In genomic region chrX:1807301-1807731, GRCh38 we compare ENCODE assay signal across 2 cellular contexts.
TF ChIP-seq lines count a peak whose summit lies in the region.

No MANE protein-coding gene starts in this region.

TF ChIP-seq in GM23338, 12 proteins besides CTCF, POLR2A, EP300 and RAD21:
- no peak for TF ChIP-seq ETS1 (IDR thresholded peaks at IDR 0.05)
- TF ChIP-seq CREB1 (CRISPR knock-in tag; IDR thresholded peaks at IDR 0.05; ENCODE audit: low read depth) = no peak
- no peak for TF ChIP-seq ZNF462 (CRISPR knock-in tag; IDR thresholded peaks at IDR 0.05)
- TF ChIP-seq ZNF114 (CRISPR knock-in tag; IDR thresholded peaks at IDR 0.05) = no peak
- TF ChIP-seq REST (IDR thresholded peaks at IDR 0.05; ENCODE audit: unreplicated experiment) = no peak
- TF ChIP-seq EZH2phosphoT487 (IDR thresholded peaks at IDR 0.05; ENCODE audit: unreplicated experiment) = no peak
- no peak for TF ChIP-seq NANOG (IDR thresholded peaks at IDR 0.05; ENCODE audit: borderline replicate concordance)
- no peak for TF ChIP-seq JUNB (IDR thresholded peaks at IDR 0.05; ENCODE audit: unreplicated experiment)
- no peak for TF ChIP-seq EZH2 (IDR thresholded peaks at IDR 0.05; ENCODE audit: low read depth, unreplicated experiment)
- TF ChIP-seq STAT1 (IDR thresholded peaks at IDR 0.05; ENCODE audit: unreplicated experiment) = no peak
- no peak for TF ChIP-seq POLR2AphosphoS5 (IDR thresholded peaks at IDR 0.05; ENCODE audit: low read depth)
TF ChIP-seq in GM23338: peak in this region for 0.

TF ChIP-seq in H1, 55 proteins besides CTCF, POLR2A, EP300 and RAD21:
- peak; percentile 58 for TF ChIP-seq ASH2L (IDR thresholded peaks at IDR 0.05; ENCODE audit: low read length)
- TF ChIP-seq ATF3 (IDR thresholded peaks at IDR 0.05; ENCODE audit: insufficient read depth, low read depth, low read length) = no peak
- TF ChIP-seq GABPA (IDR thresholded peaks at IDR 0.05; ENCODE audit: borderline replicate concordance, insufficient read depth, low read length) = no peak
- no peak for TF ChIP-seq RXRA (IDR thresholded peaks at IDR 0.05; ENCODE audit: insufficient read depth, low read depth, low read length)
- no peak for TF ChIP-seq RBBP5 (IDR thresholded peaks at IDR 0.05; ENCODE audit: borderline replicate concordance, low read depth, low read length)
- TF ChIP-seq BACH1 (IDR thresholded peaks at IDR 0.05; ENCODE audit: low read length) = no peak
- TF ChIP-seq E2F6 (IDR thresholded peaks at IDR 0.05) = no peak
- TF ChIP-seq FOSL1 (IDR thresholded peaks at IDR 0.05; ENCODE audit: insufficient read depth, low read depth, low read length) = no peak
- TF ChIP-seq ZNF274 (IDR thresholded peaks at IDR 0.05; ENCODE audit: borderline replicate concordance, extremely low read depth, low read length) = no peak
- no peak for TF ChIP-seq KDM4A (IDR thresholded peaks at IDR 0.05; ENCODE audit: low read depth, low read length, severe bottlenecking)
- 0 out of 2 replicates have a peak, but pooled peaks have one; percentile 24 for TF ChIP-seq SP1 (IDR thresholded peaks at IDR 0.05; ENCODE audit: low read depth, low read length)
- TF ChIP-seq EGR1 (IDR thresholded peaks at IDR 0.05; ENCODE audit: borderline replicate concordance, low read depth, low read length) = no peak
- no peak for TF ChIP-seq SP2 (IDR thresholded peaks at IDR 0.05; ENCODE audit: low read length)
- TF ChIP-seq TEAD4 (IDR thresholded peaks at IDR 0.05; ENCODE audit: low read depth, low read length) = 0 out of 2 replicates have a peak, but pooled peaks have one; percentile 24
- TF ChIP-seq CHD1 (IDR thresholded peaks at IDR 0.05; ENCODE audit: low read depth, low read length) = no peak
- no peak for TF ChIP-seq BCL11A (IDR thresholded peaks at IDR 0.05; ENCODE audit: low read depth in 2 of 2, low read length in 2 of 2)
